In genomic region chr2:136347976-136348375, GRCh38 we compare ENCODE assay signal across 26 cellular contexts.
DNase-seq lines count a peak whose midpoint lies in the region; ATAC-seq lines count a peak whose summit lies in the region.
"Had no signal": no experiment of that assay in that cellular context is flagged by ENCODE, and none has a peak within 500 bp of the region (broad histone marks: within the 10 kb centered on the region; RNA-seq: fewer than 3 reads in every experiment).

No MANE protein-coding gene starts in this region.

- peak; percentile 29 for DNase-seq in NCI-H82 (lab: John Stamatoyannopoulos, UW)
- no peak for DNase-seq in NCI-H82 treated with DMSO at 0.1 percent for 48 hours (lab: John Stamatoyannopoulos, UW; ENCODE audit: unreplicated experiment)
- peak; percentile 21 for DNase-seq in ELF-1 (ENCODE audit: low read depth, low spot score)
- peak; percentile 26 for DNase-seq in KBM-7
- peak; percentile 64 for DNase-seq in left kidney (ENCODE audit: low read depth, low spot score)
- DNase-seq in OCI-M2 (lab: John Stamatoyannopoulos, UW; ENCODE audit: unreplicated experiment) = no peak
- DNase-seq: Calu3, DMS153, DND-41, HFFc6, MG63, NCI-H1092, NCI-H1417 treated with DMSO at 0.1 percent for 48 hours, NCI-H1694 treated with DMSO at 0.1 percent for 48 hours, NCI-H2081, NCI-H2171 treated with DMSO at 0.1 percent for 48 hours, NCI-H345, NCI-H524, NCI-H774, PC-9 had no signal

- ATAC-seq in GM21528 (IDR thresholded peaks at IDR 0.05; ENCODE audit: low FRiP score, unreplicated experiment) (no peak), GM21447 (IDR thresholded peaks at IDR 0.05; ENCODE audit: unreplicated experiment) (no peak)
- ATAC-seq: GM23338, HepG2, K562, Right ventricle myocardium inferior had no signal

- in situ Hi-C loops in KBM-7 (cut with MboI; ENCODE audit: low pct_unique_long_range_greater_than_20kb, low sequenced_read_pairs) = no loop called here

Comparison
In these comparisons a context has a peak if more than half of its experiments do, and no peak if none do; other contexts are left out.
1. DNase-seq: peak in NCI-H82 (single experiment), ELF-1 (single experiment), KBM-7 (single experiment) and left kidney (single experiment); none in NCI-H82 treated with DMSO at 0.1 percent for 48 hours (single experiment) and OCI-M2 (single experiment).